9 cellular contexts compared by ENCODE assay signal in the genomic region with DNA sequence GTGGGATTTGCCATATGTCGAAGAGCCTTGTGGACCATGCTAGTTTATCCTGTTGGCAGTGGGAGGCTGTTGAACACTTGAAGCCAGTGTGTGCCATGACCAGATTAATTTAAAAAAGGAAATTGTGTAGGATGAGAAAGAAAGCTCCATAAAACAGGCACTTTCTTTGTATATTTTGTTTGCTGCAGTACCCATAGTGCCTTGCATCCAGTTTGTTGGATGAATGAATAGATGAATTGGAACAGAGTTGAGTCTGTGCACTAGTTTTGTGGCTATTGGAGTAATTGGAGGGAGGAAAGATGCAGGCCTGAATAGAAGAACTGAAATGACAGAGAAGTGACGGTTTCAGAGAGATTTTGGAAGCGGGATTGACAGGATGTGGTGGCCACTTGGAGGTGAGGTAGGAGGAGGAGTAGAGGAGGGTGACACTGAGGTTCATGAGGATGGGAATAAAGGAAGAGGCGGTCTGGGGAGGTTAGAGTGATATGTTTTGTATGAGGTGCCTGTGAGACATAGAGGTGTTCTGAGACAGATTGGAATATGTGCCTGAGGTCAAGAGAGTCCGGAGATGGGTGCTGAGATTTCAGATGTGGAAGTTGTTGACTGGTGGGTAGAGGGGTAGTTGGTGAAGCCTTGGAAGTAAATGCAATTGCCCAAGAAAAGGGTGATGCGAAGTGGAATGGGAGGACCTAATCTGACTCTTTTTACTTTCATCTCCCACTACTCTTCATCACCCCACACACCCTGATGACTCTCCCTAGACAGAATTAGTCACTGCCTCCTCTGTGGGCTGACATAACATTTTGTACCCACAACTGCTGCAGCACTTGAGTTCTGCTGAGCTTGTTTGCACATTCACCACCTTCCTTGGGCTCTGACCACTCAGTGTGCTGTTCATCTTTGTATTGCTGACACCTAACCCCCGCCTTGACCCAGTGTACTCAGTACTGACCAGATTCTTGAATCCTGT. TPM values are rescaled to one million over a fixed set of nuclear protein-coding genes. Genes with fewer than 3 reads are reported as not detected.
DNase-seq lines count a peak whose midpoint lies in the region; ATAC-seq, FAIRE-seq and TF ChIP-seq lines count a peak whose summit lies in the region.
"Had no signal": no experiment of that assay in that cellular context is flagged by ENCODE, and none has a peak within 500 bp of the region (broad histone marks: within the 10 kb centered on the region; RNA-seq: fewer than 3 reads in every experiment).

No MANE protein-coding gene starts in this region.

- FAIRE-seq in D721Med (lab: Jason Lieb, UNC) = no peak

- no peaks in the 10 kb centered on the region for H3K9me3 Mint-ChIP-seq in activated naive CD4-positive, alpha-beta T cell treated with anti-CD3 and anti-CD28 coated beads for 36 hours
- no peaks in the 10 kb centered on the region for H3K9me3 Mint-ChIP-seq in memory B cell
- no peaks in the 10 kb centered on the region for H3K9me3 Mint-ChIP-seq in stimulated activated naive CD8-positive, alpha-beta T cell treated with anti-CD3 and anti-CD28 coated beads, Interleukin-15, amount 100 ng/mL, for 72 hours
- H3K9me3 Mint-ChIP-seq: endodermal cell had no signal

- H3K36me3 Mint-ChIP-seq in activated naive CD4-positive, alpha-beta T cell treated with anti-CD3 and anti-CD28 coated beads for 36 hours (ENCODE audit: low read depth) = peaks cover 19% of the 10 kb centered on the region
- H3K36me3 Mint-ChIP-seq in memory B cell = peaks cover 35% of the 10 kb centered on the region

- DNase-seq in activated naive CD4-positive, alpha-beta T cell treated with Interleukin-2 at 50 U/mL for 16 hours = peak; percentile 64
- no peak for DNase-seq in activated naive CD4-positive, alpha-beta T cell (lab: John Stamatoyannopoulos, UW)
- DNase-seq in activated naive CD4-positive, alpha-beta T cell treated with anti-CD3 and anti-CD28 coated beads for 36 hours = peak; percentile 74
- DNase-seq in memory B cell (ENCODE audit: low spot score in 2 of 2) = no peak
- DNase-seq in stimulated activated naive CD8-positive, alpha-beta T cell treated with anti-CD3 and anti-CD28 coated beads, Interleukin-15, amount 100 ng/mL, for 72 hours = peak in 1 of 2 donors; percentile 49
- DNase-seq in NCI-H524 treated with DMSO at 0.1 percent for 48 hours (lab: John Stamatoyannopoulos, UW) = no peak
- no peak for DNase-seq in D721Med (ENCODE audit: insufficient read length, low spot score)
- DNase-seq: endodermal cell had no signal

- peak overlapping the region; percentile 12 for H3K4me3 Mint-ChIP-seq in activated naive CD4-positive, alpha-beta T cell treated with anti-CD3 and anti-CD28 coated beads for 36 hours
- no peak overlapping the region for H3K4me3 Mint-ChIP-seq in memory B cell
- peak overlapping the region; percentile 46 to 58 for H3K4me3 Mint-ChIP-seq in stimulated activated naive CD8-positive, alpha-beta T cell treated with anti-CD3 and anti-CD28 coated beads, Interleukin-15, amount 100 ng/mL, for 72 hours
- H3K4me3 Mint-ChIP-seq: endodermal cell had no signal

- ATAC-seq in memory B cell (ENCODE audit: low read depth) (no peak), GM19324 (IDR thresholded peaks at IDR 0.05; ENCODE audit: low FRiP score, unreplicated experiment) (no peak)
- ATAC-seq in stimulated activated naive CD8-positive, alpha-beta T cell treated with anti-CD3 and anti-CD28 coated beads, Interleukin-15, amount 100 ng/mL, for 72 hours = peak; percentile 98

- no peaks in the 10 kb centered on the region for H3K27me3 Mint-ChIP-seq in activated naive CD4-positive, alpha-beta T cell treated with anti-CD3 and anti-CD28 coated beads for 36 hours (ENCODE audit: low read depth)
- no peaks in the 10 kb centered on the region for H3K27me3 Mint-ChIP-seq in memory B cell
- no peaks in the 10 kb centered on the region for H3K27me3 Mint-ChIP-seq in stimulated activated naive CD8-positive, alpha-beta T cell treated with anti-CD3 and anti-CD28 coated beads, Interleukin-15, amount 100 ng/mL, for 72 hours

- CTCF ChIA-PET in activated naive CD4-positive, alpha-beta T cell treated with anti-CD3 and anti-CD28 coated beads for 36 hours (lab: Charles Lee) = interaction anchor here (0.6 to 1.7 kb wide), 5 partner anchors 23 to 248 kb away, joined by 3 to 7 read pairs (median 3); no protein-coding TSS in a partner anchor

- peak overlapping the region; percentile 82 for H3K27ac Mint-ChIP-seq in activated naive CD4-positive, alpha-beta T cell treated with anti-CD3 and anti-CD28 coated beads for 36 hours
- H3K27ac Mint-ChIP-seq in memory B cell = peak overlapping the region; percentile 19
- peak overlapping the region; percentile 0 to 1 for H3K27ac Mint-ChIP-seq in stimulated activated naive CD8-positive, alpha-beta T cell treated with anti-CD3 and anti-CD28 coated beads, Interleukin-15, amount 100 ng/mL, for 72 hours
- H3K27ac Mint-ChIP-seq: endodermal cell had no signal

- H3K4me1 Mint-ChIP-seq in activated naive CD4-positive, alpha-beta T cell treated with anti-CD3 and anti-CD28 coated beads for 36 hours (ENCODE audit: low read depth) = peaks cover 75% of the 10 kb centered on the region
- H3K4me1 Mint-ChIP-seq in memory B cell = peaks cover 49% of the 10 kb centered on the region
- H3K4me1 Mint-ChIP-seq in stimulated activated naive CD8-positive, alpha-beta T cell treated with anti-CD3 and anti-CD28 coated beads, Interleukin-15, amount 100 ng/mL, for 72 hours = peaks cover 68% of the 10 kb centered on the region

- TF ChIP-seq CTCF in D721Med (IDR thresholded peaks at IDR 0.05; ENCODE audit: insufficient read depth, missing control alignments) = no peak

- intact Hi-C loops in activated naive CD4-positive, alpha-beta T cell treated with anti-CD3 and anti-CD28 coated beads for 36 hours (cut with micrococcal nuclease) = loop anchor here (1.0 to 5.0 kb wide), 2 partner anchors 7 to 460 kb away; no protein-coding TSS in a partner anchor

RNA-seq across cellular contexts. Expression of gene DGUOK, which starts 5.1 kb away (rescaled TPM):
- total RNA-seq in activated naive CD4-positive, alpha-beta T cell treated with anti-CD3 and anti-CD28 coated beads for 36 hours = 100 to 1,000 TPM; 112 to 115 TPM

RNA-seq across cellular contexts. Expression of gene ACTG2, which starts 39.0 kb away (rescaled TPM):
- not detected for total RNA-seq in activated naive CD4-positive, alpha-beta T cell treated with anti-CD3 and anti-CD28 coated beads for 36 hours

RNA-seq across cellular contexts. Expression of gene TET3, which starts 52.9 kb away (rescaled TPM):
- total RNA-seq in activated naive CD4-positive, alpha-beta T cell treated with anti-CD3 and anti-CD28 coated beads for 36 hours = 10 to 100 TPM; 14.4 to 15.2 TPM

Comparison
In these comparisons a context has a peak if more than half of its experiments do, and no peak if none do; other contexts are left out.
1. DNase-seq: peak in activated naive CD4-positive, alpha-beta T cell treated with Interleukin-2 at 50 U/mL for 16 hours (single experiment) and activated naive CD4-positive, alpha-beta T cell treated with anti-CD3 and anti-CD28 coated beads for 36 hours (single experiment); none in activated naive CD4-positive, alpha-beta T cell (0 of 4), memory B cell (0 of 2), NCI-H524 treated with DMSO at 0.1 percent for 48 hours (single experiment) and D721Med (single experiment).
2. H3K27ac Mint-ChIP-seq: peak in every context shown above with its lines; median percentile 82 in activated naive CD4-positive, alpha-beta T cell treated with anti-CD3 and anti-CD28 coated beads for 36 hours; 19 in memory B cell; 0 in stimulated activated naive CD8-positive, alpha-beta T cell treated with anti-CD3 and anti-CD28 coated beads, Interleukin-15, amount 100 ng/mL, for 72 hours.